In the genomic region with DNA sequence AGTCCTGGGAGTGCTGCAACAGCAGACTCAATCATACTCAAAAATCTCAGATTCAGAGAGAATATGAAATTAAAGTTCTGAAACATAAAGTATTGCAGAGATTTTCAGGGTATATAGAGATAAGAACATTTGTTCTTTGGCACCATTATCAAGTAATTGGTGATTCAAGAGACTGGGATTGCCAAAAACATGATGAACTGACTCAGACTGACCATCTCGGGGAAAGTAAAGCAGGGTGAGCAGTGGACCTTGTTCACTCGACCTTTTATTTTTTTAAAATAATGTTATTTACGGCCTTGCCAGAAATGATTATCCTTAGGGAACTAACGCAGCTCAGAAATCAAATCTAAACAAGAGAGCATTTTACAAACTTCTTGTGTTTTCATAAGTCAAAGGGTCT, we compare ENCODE assay signal across 33 cellular contexts.
"Had no signal": no experiment of that assay in that cellular context is flagged by ENCODE, and none has a peak within 500 bp of the region (broad histone marks: within the 10 kb centered on the region; RNA-seq: fewer than 3 reads in every experiment).

No MANE protein-coding gene starts in this region.

- H3K9me3 Mint-ChIP-seq: activated CD4-positive, alpha-beta memory T cell treated with anti-CD3 and anti-CD28 coated beads, Interleukin-2, amount 10 ng/mL, durations not matched to agents 7 days and 5 days; activated naive CD4-positive, alpha-beta T cell treated with anti-CD3 and anti-CD28 coated beads, Interleukin-2, amount 10 ng/mL, durations not matched to agents 7 days and 5 days; activated naive CD8-positive, alpha-beta T cell treated with anti-CD3 and anti-CD28 coated beads, Interleukin-2, amount 50 U/mL, for 24 hours had no signal

- H2AFZ ChIP-seq: PC-9 had no signal

- H3K4me2 ChIP-seq: PC-9 had no signal

- H3K4me3 ChIP-seq: cardiac muscle cell, K562, PC-9 had no signal

- H3K4me3 Mint-ChIP-seq: activated CD4-positive, alpha-beta memory T cell treated with anti-CD3 and anti-CD28 coated beads, Interleukin-2, amount 10 ng/mL, durations not matched to agents 7 days and 5 days; activated CD8-positive, alpha-beta memory T cell treated with anti-CD3 and anti-CD28 coated beads, Interleukin-2, amount 10 ng/mL, durations not matched to agents 7 days and 5 days; activated naive CD4-positive, alpha-beta T cell treated with anti-CD3 and anti-CD28 coated beads, Interleukin-2, amount 10 ng/mL, durations not matched to agents 7 days and 5 days; activated naive CD8-positive, alpha-beta T cell; activated naive CD8-positive, alpha-beta T cell treated with anti-CD3 and anti-CD28 coated beads, Interleukin-2, amount 50 U/mL, for 24 hours; central memory CD8-positive, alpha-beta T cell had no signal

- DNase-seq: activated CD4-positive, alpha-beta memory T cell treated with anti-CD3 and anti-CD28 coated beads, Interleukin-2, amount 10 ng/mL, durations not matched to agents 7 days and 5 days; activated CD4-positive, alpha-beta T cell treated with anti-CD3 and anti-CD28 coated beads for 1 hour; activated CD4-positive, alpha-beta T cell treated with anti-CD3 and anti-CD28 coated beads for 48 hours; activated CD4-positive, CD25-positive, alpha-beta regulatory T cell; activated CD8-positive, alpha-beta memory T cell treated with anti-CD3 and anti-CD28 coated beads for 24 hours; activated CD8-positive, alpha-beta memory T cell treated with anti-CD3 and anti-CD28 coated beads, Interleukin-2, amount 10 ng/mL, durations not matched to agents 7 days and 5 days; activated CD8-positive, alpha-beta memory T cell treated with anti-CD3 and anti-CD28 coated beads, Interleukin-2, amount 50 U/mL, for 48 hours; activated effector memory CD4-positive, alpha-beta T cell treated with Interleukin-2 at 50 U/mL for 16 hours; activated naive CD4-positive, alpha-beta T cell treated with anti-CD3 and anti-CD28 coated beads, Interleukin-2, amount 10 ng/mL, durations not matched to agents 7 days and 5 days; activated naive CD8-positive, alpha-beta T cell treated with anti-CD3 and anti-CD28 coated beads, Interleukin-2, amount 50 U/mL, for 24 hours; activated T-cell treated with anti-CD3 and anti-CD28 coated beads, Interleukin-2, amount 50 U/mL, for 48 hours; amniotic stem cell; aorta; brain microvascular endothelial cell; MM.1S; MV-4-11; NCI-H1092; NCI-H1436 treated with DMSO at 0.1 percent for 48 hours; NCI-H1694 treated with DMSO at 0.1 percent for 48 hours; NCI-H2029; NCI-H345; NCI-H524 treated with DMSO at 0.1 percent for 48 hours; NK-92 treated with Interleukin-12 subunit alpha and Interleukin-12 subunit beta, amount 100 ng/mL, for 24 hours; PC-9; SIG-M5; T1000; WERI-Rb-1 had no signal

- H3K4me1 Mint-ChIP-seq: activated CD4-positive, alpha-beta memory T cell treated with anti-CD3 and anti-CD28 coated beads, Interleukin-2, amount 10 ng/mL, durations not matched to agents 7 days and 5 days; activated CD8-positive, alpha-beta memory T cell treated with anti-CD3 and anti-CD28 coated beads, Interleukin-2, amount 10 ng/mL, durations not matched to agents 7 days and 5 days; activated naive CD4-positive, alpha-beta T cell treated with anti-CD3 and anti-CD28 coated beads, Interleukin-2, amount 10 ng/mL, durations not matched to agents 7 days and 5 days; activated naive CD8-positive, alpha-beta T cell treated with anti-CD3 and anti-CD28 coated beads, Interleukin-2, amount 50 U/mL, for 24 hours; central memory CD8-positive, alpha-beta T cell had no signal

- H3K36me3 Mint-ChIP-seq: activated CD8-positive, alpha-beta memory T cell treated with anti-CD3 and anti-CD28 coated beads, Interleukin-2, amount 10 ng/mL, durations not matched to agents 7 days and 5 days; activated naive CD4-positive, alpha-beta T cell treated with anti-CD3 and anti-CD28 coated beads, Interleukin-2, amount 10 ng/mL, durations not matched to agents 7 days and 5 days; activated naive CD8-positive, alpha-beta T cell had no signal

- H3K27me3 ChIP-seq: brain microvascular endothelial cell, cardiac muscle cell had no signal

- H3K36me3 ChIP-seq: brain microvascular endothelial cell, cardiac muscle cell, WERI-Rb-1 had no signal

- ATAC-seq: activated CD8-positive, alpha-beta memory T cell treated with anti-CD3 and anti-CD28 coated beads, Interleukin-2, amount 10 ng/mL, durations not matched to agents 7 days and 5 days; activated naive CD8-positive, alpha-beta T cell treated with anti-CD3 and anti-CD28 coated beads, Interleukin-2, amount 50 U/mL, for 24 hours; K562; Right ventricle myocardium inferior had no signal

- H3K27ac Mint-ChIP-seq: activated CD4-positive, alpha-beta memory T cell treated with anti-CD3 and anti-CD28 coated beads, Interleukin-2, amount 10 ng/mL, durations not matched to agents 7 days and 5 days; activated CD8-positive, alpha-beta memory T cell treated with anti-CD3 and anti-CD28 coated beads, Interleukin-2, amount 10 ng/mL, durations not matched to agents 7 days and 5 days; activated naive CD4-positive, alpha-beta T cell treated with anti-CD3 and anti-CD28 coated beads, Interleukin-2, amount 10 ng/mL, durations not matched to agents 7 days and 5 days; activated naive CD8-positive, alpha-beta T cell; activated naive CD8-positive, alpha-beta T cell treated with anti-CD3 and anti-CD28 coated beads, Interleukin-2, amount 50 U/mL, for 24 hours had no signal

- H3K27me3 Mint-ChIP-seq: activated CD4-positive, alpha-beta memory T cell treated with anti-CD3 and anti-CD28 coated beads, Interleukin-2, amount 10 ng/mL, durations not matched to agents 7 days and 5 days; activated CD8-positive, alpha-beta memory T cell treated with anti-CD3 and anti-CD28 coated beads, Interleukin-2, amount 10 ng/mL, durations not matched to agents 7 days and 5 days; activated naive CD4-positive, alpha-beta T cell treated with anti-CD3 and anti-CD28 coated beads, Interleukin-2, amount 10 ng/mL, durations not matched to agents 7 days and 5 days; activated naive CD8-positive, alpha-beta T cell; activated naive CD8-positive, alpha-beta T cell treated with anti-CD3 and anti-CD28 coated beads, Interleukin-2, amount 50 U/mL, for 24 hours; central memory CD8-positive, alpha-beta T cell had no signal

- H3K27ac ChIP-seq: brain microvascular endothelial cell, cardiac muscle cell, PC-9, RWPE1, WERI-Rb-1 had no signal
